Comparison of ENCODE assay signal across 1 cellular context in genomic region chr14:22854296-22854695, GRCh38. TPM values are rescaled to one million over a fixed set of nuclear protein-coding genes. Genes with fewer than 3 reads are reported as not detected.
"Had no signal": no experiment of that assay in that cellular context is flagged by ENCODE, and none has a peak within 500 bp of the region (broad histone marks: within the 10 kb centered on the region; RNA-seq: fewer than 3 reads in every experiment).

No MANE protein-coding gene starts in this region.

RNA-seq across cellular contexts. Expression of gene REM2, which starts 28.7 kb away (rescaled TPM):
- total RNA-seq: G401 had no signal
